1 cellular context compared by ENCODE assay signal in the genomic region with DNA sequence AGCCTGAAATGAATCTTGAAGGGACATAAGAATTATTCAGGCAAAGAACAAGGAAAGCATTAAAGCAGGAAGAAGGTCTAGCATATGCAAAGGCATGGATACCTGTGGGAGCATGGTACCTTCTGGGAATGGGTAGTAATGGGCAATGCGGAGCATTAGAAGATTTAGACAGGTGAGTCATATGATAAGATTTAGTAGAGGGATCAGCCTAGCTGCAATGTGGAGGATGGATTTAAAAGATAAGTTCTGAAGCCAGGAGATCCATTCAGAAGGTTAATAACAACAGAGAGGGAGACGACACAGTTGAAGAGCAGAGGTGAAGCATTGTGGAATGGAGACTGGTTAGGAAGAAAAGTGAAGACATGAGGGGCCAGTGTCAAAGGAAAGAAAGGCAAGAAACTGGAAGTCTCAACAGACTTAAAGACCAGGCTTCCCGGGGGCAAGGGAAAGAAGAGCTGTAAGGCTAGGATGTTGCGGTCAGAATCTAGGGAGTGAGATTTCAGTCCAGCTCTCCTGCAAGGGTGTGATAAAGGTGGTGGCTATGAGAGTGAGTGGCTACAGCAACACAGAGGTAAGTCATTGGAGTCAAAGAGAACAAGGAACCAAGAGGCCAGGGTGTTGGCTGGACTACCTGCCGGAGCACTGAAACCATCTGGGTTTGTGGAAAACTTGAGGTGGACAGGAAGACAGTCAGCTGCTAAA.
TF ChIP-seq lines count a peak whose summit lies in the region.

No MANE protein-coding gene starts in this region.

TF ChIP-seq in K562, 482 proteins besides CTCF, POLR2A, EP300 and RAD21 (continued from another document):
- TF ChIP-seq SAFB2 (IDR thresholded peaks at IDR 0.05; ENCODE audit: borderline replicate concordance, low read depth, low read length, severe bottlenecking) (no peak), BMI1 (IDR thresholded peaks at IDR 0.05; ENCODE audit: low read length) (no peak), ZKSCAN3 (CRISPR knock-in tag; IDR thresholded peaks at IDR 0.05) (no peak), CBFA2T2 (conservative IDR thresholded peaks at IDR 0.05) (peak; percentile 67), TEAD4 (IDR thresholded peaks at IDR 0.05; ENCODE audit: low read length) (peak; percentile 67; the same call in 1 of the 2 replicates), TEAD4 (CRISPR knock-in tag; IDR thresholded peaks at IDR 0.05; ENCODE audit: borderline replicate concordance) (no peak), CREB1 (IDR thresholded peaks at IDR 0.05) (no peak), CREB1 (CRISPR knock-in tag; IDR thresholded peaks at IDR 0.05) (no peak), HLTF (IDR thresholded peaks at IDR 0.05) (no peak), IRF2 (CRISPR knock-in tag; IDR thresholded peaks at IDR 0.05) (no peak), DPF2 (IDR thresholded peaks at IDR 0.05) (peak; percentile 73), TOE1 (IDR thresholded peaks at IDR 0.05; ENCODE audit: borderline replicate concordance) (no peak), TOE1 (CRISPR knock-in tag; IDR thresholded peaks at IDR 0.05; ENCODE audit: borderline replicate concordance, low read depth) (no peak), ESRRA (IDR thresholded peaks at IDR 0.05; ENCODE audit: borderline replicate concordance, low read depth) (peak; percentile 58; the same call in 1 of the 2 replicates), HMG20A (CRISPR knock-in tag; conservative IDR thresholded peaks at IDR 0.05) (no peak), ETV6 (IDR thresholded peaks at IDR 0.05; ENCODE audit: borderline replicate concordance in 1 of 2, low read depth in 2 of 2, low read length in 1 of 2) (no peak), ETV6 (CRISPR knock-in tag; IDR thresholded peaks at IDR 0.05; ENCODE audit: borderline replicate concordance) (no peak), POLR2AphosphoS2 (IDR thresholded peaks at IDR 0.05; ENCODE audit: low read length) (no peak), JUND (IDR thresholded peaks at IDR 0.05; ENCODE audit: borderline replicate concordance, low read depth, low read length) (no peak), JUND (tag; IDR thresholded peaks at IDR 0.05; ENCODE audit: borderline replicate concordance, low read depth, low read length) (0 out of 3 replicates have a peak, but pooled peaks have one; percentile 23), GATAD2B (IDR thresholded peaks at IDR 0.05; ENCODE audit: borderline replicate concordance) (no peak), NUFIP1 (IDR thresholded peaks at IDR 0.05; ENCODE audit: partially characterized antibody) (no peak), ZNF436 (CRISPR knock-in tag; IDR thresholded peaks at IDR 0.05) (no peak), NELFE (IDR thresholded peaks at IDR 0.05; ENCODE audit: insufficient read depth, insufficient read length) (no peak), KHSRP (IDR thresholded peaks at IDR 0.05) (no peak)
- TF ChIP-seq, protein P1, sequence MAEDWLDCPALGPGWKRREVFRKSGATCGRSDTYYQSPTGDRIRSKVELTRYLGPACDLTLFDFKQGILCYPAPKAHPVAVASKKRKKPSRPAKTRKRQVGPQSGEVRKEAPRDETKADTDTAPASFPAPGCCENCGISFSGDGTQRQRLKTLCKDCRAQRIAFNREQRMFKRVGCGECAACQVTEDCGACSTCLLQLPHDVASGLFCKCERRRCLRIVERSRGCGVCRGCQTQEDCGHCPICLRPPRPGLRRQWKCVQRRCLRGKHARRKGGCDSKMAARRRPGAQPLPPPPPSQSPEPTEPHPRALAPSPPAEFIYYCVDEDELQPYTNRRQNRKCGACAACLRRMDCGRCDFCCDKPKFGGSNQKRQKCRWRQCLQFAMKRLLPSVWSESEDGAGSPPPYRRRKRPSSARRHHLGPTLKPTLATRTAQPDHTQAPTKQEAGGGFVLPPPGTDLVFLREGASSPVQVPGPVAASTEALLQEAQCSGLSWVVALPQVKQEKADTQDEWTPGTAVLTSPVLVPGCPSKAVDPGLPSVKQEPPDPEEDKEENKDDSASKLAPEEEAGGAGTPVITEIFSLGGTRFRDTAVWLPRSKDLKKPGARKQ (CRISPR knock-in tag; IDR thresholded peaks at IDR 0.05), result no peak
- TF ChIP-seq, protein P2, sequence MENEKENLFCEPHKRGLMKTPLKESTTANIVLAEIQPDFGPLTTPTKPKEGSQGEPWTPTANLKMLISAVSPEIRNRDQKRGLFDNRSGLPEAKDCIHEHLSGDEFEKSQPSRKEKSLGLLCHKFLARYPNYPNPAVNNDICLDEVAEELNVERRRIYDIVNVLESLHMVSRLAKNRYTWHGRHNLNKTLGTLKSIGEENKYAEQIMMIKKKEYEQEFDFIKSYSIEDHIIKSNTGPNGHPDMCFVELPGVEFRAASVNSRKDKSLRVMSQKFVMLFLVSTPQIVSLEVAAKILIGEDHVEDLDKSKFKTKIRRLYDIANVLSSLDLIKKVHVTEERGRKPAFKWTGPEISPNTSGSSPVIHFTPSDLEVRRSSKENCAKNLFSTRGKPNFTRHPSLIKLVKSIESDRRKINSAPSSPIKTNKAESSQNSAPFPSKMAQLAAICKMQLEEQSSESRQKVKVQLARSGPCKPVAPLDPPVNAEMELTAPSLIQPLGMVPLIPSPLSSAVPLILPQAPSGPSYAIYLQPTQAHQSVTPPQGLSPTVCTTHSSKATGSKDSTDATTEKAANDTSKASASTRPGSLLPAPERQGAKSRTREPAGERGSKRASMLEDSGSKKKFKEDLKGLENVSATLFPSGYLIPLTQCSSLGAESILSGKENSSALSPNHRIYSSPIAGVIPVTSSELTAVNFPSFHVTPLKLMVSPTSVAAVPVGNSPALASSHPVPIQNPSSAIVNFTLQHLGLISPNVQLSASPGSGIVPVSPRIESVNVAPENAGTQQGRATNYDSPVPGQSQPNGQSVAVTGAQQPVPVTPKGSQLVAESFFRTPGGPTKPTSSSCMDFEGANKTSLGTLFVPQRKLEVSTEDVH (IDR thresholded peaks at IDR 0.05; ENCODE audit: low read depth, partially characterized antibody), result no peak
- TF ChIP-seq, protein P3, sequence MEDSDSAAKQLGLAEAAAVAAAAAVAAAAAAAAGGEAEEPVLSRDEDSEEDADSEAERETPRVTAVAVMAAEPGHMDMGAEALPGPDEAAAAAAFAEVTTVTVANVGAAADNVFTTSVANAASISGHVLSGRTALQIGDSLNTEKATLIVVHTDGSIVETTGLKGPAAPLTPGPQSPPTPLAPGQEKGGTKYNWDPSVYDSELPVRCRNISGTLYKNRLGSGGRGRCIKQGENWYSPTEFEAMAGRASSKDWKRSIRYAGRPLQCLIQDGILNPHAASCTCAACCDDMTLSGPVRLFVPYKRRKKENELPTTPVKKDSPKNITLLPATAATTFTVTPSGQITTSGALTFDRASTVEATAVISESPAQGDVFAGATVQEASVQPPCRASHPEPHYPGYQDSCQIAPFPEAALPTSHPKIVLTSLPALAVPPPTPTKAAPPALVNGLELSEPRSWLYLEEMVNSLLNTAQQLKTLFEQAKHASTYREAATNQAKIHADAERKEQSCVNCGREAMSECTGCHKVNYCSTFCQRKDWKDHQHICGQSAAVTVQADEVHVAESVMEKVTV (CRISPR knock-in tag; IDR thresholded peaks at IDR 0.05), result no peak
- TF ChIP-seq, protein P4, sequence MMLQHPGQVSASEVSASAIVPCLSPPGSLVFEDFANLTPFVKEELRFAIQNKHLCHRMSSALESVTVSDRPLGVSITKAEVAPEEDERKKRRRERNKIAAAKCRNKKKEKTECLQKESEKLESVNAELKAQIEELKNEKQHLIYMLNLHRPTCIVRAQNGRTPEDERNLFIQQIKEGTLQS (IDR thresholded peaks at IDR 0.05), result 0 out of 2 replicates have a peak, but pooled peaks have one; percentile 24
- TF ChIP-seq, protein P4 (CRISPR knock-in tag; conservative IDR thresholded peaks at IDR 0.05), result no peak
- TF ChIP-seq, protein P5, sequence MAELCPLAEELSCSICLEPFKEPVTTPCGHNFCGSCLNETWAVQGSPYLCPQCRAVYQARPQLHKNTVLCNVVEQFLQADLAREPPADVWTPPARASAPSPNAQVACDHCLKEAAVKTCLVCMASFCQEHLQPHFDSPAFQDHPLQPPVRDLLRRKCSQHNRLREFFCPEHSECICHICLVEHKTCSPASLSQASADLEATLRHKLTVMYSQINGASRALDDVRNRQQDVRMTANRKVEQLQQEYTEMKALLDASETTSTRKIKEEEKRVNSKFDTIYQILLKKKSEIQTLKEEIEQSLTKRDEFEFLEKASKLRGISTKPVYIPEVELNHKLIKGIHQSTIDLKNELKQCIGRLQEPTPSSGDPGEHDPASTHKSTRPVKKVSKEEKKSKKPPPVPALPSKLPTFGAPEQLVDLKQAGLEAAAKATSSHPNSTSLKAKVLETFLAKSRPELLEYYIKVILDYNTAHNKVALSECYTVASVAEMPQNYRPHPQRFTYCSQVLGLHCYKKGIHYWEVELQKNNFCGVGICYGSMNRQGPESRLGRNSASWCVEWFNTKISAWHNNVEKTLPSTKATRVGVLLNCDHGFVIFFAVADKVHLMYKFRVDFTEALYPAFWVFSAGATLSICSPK (IDR thresholded peaks at IDR 0.05; ENCODE audit: borderline replicate concordance), result no peak
- TF ChIP-seq, protein P6, sequence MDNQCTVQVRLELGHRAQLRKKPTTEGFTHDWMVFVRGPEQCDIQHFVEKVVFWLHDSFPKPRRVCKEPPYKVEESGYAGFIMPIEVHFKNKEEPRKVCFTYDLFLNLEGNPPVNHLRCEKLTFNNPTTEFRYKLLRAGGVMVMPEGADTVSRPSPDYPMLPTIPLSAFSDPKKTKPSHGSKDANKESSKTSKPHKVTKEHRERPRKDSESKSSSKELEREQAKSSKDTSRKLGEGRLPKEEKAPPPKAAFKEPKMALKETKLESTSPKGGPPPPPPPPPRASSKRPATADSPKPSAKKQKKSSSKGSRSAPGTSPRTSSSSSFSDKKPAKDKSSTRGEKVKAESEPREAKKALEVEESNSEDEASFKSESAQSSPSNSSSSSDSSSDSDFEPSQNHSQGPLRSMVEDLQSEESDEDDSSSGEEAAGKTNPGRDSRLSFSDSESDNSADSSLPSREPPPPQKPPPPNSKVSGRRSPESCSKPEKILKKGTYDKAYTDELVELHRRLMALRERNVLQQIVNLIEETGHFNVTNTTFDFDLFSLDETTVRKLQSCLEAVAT (IDR thresholded peaks at IDR 0.05), result peak in 1 of 2 experiments; percentile 86; a peak in 2 of 4 replicates
TF ChIP-seq in K562: peak in this region for 26.
